17 cellular contexts compared by ENCODE assay signal in genomic region chr1:82838066-82838465, GRCh38.
DNase-seq lines count a peak whose midpoint lies in the region; ATAC-seq and TF ChIP-seq lines count a peak whose summit lies in the region.
"Had no signal": no experiment of that assay in that cellular context is flagged by ENCODE, and none has a peak within 500 bp of the region (broad histone marks: within the 10 kb centered on the region; RNA-seq: fewer than 3 reads in every experiment).

No MANE protein-coding gene starts in this region.

- no peak overlapping the region for H3K4me3 Mint-ChIP-seq in T-cell
- H3K4me3 Mint-ChIP-seq: activated CD4-positive, alpha-beta T cell treated with anti-CD3 and anti-CD28 coated beads for 36 hours; activated naive CD8-positive, alpha-beta T cell treated with anti-CD3 and anti-CD28 coated beads, Interleukin-2, amount 10 ng/mL, durations not matched to agents 7 days and 5 days; T-helper 1 cell treated with Interleukin-12 subunit alpha and Interleukin-12 subunit beta and Interleukin-4 antibody, amounts not matched to agents 30 μg/mL and 1 μg/mL, for 36 hours had no signal

- no peak overlapping the region for H3K4me3 ChIP-seq in fibroblast of the aortic adventitia (ENCODE audit: low read depth, low read length)
- no peak overlapping the region for H3K4me3 ChIP-seq in skeletal muscle cell (ENCODE audit: low read depth, low read length)
- no peak overlapping the region for H3K4me3 ChIP-seq in WERI-Rb-1 (ENCODE audit: low read depth, low read length)
- H3K4me3 ChIP-seq: GM12878 had no signal

- POLR2A ChIA-PET in T-cell (lab: Charles Lee): no interaction called here

- no peak overlapping the region for H3K27ac ChIP-seq in WERI-Rb-1
- H3K27ac ChIP-seq: C4-2B had no signal

- no peak for ATAC-seq in GM18498 (IDR thresholded peaks at IDR 0.05; ENCODE audit: unreplicated experiment)
- ATAC-seq in T-cell (replicated peaks in 1 of 4): no peak
- ATAC-seq: activated CD4-positive, alpha-beta T cell treated with anti-CD3 and anti-CD28 coated beads for 36 hours; GM12878 had no signal

- no peaks in the 10 kb centered on the region for H3K9me3 Mint-ChIP-seq in T-cell
- H3K9me3 Mint-ChIP-seq: activated naive CD8-positive, alpha-beta T cell treated with anti-CD3 and anti-CD28 coated beads, Interleukin-2, amount 10 ng/mL, durations not matched to agents 7 days and 5 days; T-helper 1 cell treated with Interleukin-12 subunit alpha and Interleukin-12 subunit beta and Interleukin-4 antibody, amounts not matched to agents 30 μg/mL and 1 μg/mL, for 36 hours had no signal

- CTCF ChIA-PET in T-cell (lab: Charles Lee): no interaction called here

- no peak overlapping the region for H3K27ac Mint-ChIP-seq in T-cell
- H3K27ac Mint-ChIP-seq: activated CD4-positive, alpha-beta T cell treated with anti-CD3 and anti-CD28 coated beads for 36 hours; activated naive CD8-positive, alpha-beta T cell treated with anti-CD3 and anti-CD28 coated beads, Interleukin-2, amount 10 ng/mL, durations not matched to agents 7 days and 5 days; T-helper 1 cell treated with Interleukin-12 subunit alpha and Interleukin-12 subunit beta and Interleukin-4 antibody, amounts not matched to agents 30 μg/mL and 1 μg/mL, for 36 hours had no signal

- H3K27me3 ChIP-seq in WERI-Rb-1 (ENCODE audit: insufficient read depth, low read depth, severe bottlenecking): no peaks in the 10 kb centered on the region

- H3K4me1 Mint-ChIP-seq in T-cell: no peaks in the 10 kb centered on the region
- H3K4me1 Mint-ChIP-seq: activated CD4-positive, alpha-beta T cell treated with anti-CD3 and anti-CD28 coated beads for 36 hours; activated naive CD8-positive, alpha-beta T cell treated with anti-CD3 and anti-CD28 coated beads, Interleukin-2, amount 10 ng/mL, durations not matched to agents 7 days and 5 days had no signal

- H3K36me3 ChIP-seq in WERI-Rb-1: no peaks in the 10 kb centered on the region

- TF ChIP-seq CTCF in fibroblast of the aortic adventitia (IDR thresholded peaks at IDR 0.05; ENCODE audit: insufficient read depth, low read length) (no peak), WERI-Rb-1 (IDR thresholded peaks at IDR 0.05; ENCODE audit: low read depth, low read length) (no peak)

- H3K36me3 Mint-ChIP-seq in T-cell: no peaks in the 10 kb centered on the region
- H3K36me3 Mint-ChIP-seq: activated naive CD8-positive, alpha-beta T cell treated with anti-CD3 and anti-CD28 coated beads, Interleukin-2, amount 10 ng/mL, durations not matched to agents 7 days and 5 days had no signal

- H3K9me3 ChIP-seq in WERI-Rb-1 (ENCODE audit: severe bottlenecking): no peaks in the 10 kb centered on the region

- no peaks in the 10 kb centered on the region for H3K27me3 Mint-ChIP-seq in T-cell
- H3K27me3 Mint-ChIP-seq: activated CD4-positive, alpha-beta T cell treated with anti-CD3 and anti-CD28 coated beads for 36 hours; activated naive CD8-positive, alpha-beta T cell treated with anti-CD3 and anti-CD28 coated beads, Interleukin-2, amount 10 ng/mL, durations not matched to agents 7 days and 5 days had no signal

- DNase-seq in EL: peak; percentile 10
- DNase-seq in amniotic stem cell (lab: John Stamatoyannopoulos, UW): peak; percentile 4
- DNase-seq in fibroblast of the aortic adventitia (ENCODE audit: low read depth): peak; percentile 37
- DNase-seq in skeletal muscle cell (ENCODE audit: low read depth): peak; percentile 27
- no peak for DNase-seq in WERI-Rb-1
- DNase-seq in T-cell: no peak
- DNase-seq in T-helper 2 cell: no peak
- DNase-seq: activated CD4-positive, alpha-beta T cell treated with anti-CD3 and anti-CD28 coated beads for 36 hours; activated naive CD8-positive, alpha-beta T cell treated with anti-CD3 and anti-CD28 coated beads, Interleukin-2, amount 10 ng/mL, durations not matched to agents 7 days and 5 days; DMS79; midbrain; NCI-H187 treated with DMSO at 0.1 percent for 48 hours; NCI-H524 treated with DMSO at 0.1 percent for 48 hours had no signal

Comparison
In these comparisons a context has a peak if more than half of its experiments do, and no peak if none do; other contexts are left out.
1. DNase-seq: peak in EL (single experiment), amniotic stem cell (single experiment), fibroblast of the aortic adventitia (single experiment) and skeletal muscle cell (single experiment); none in WERI-Rb-1 (single experiment), T-cell (0 of 34) and T-helper 2 cell (0 of 5).